In genomic region chr7:159083698-159084068, GRCh38 we compare ENCODE assay signal across 18 cellular contexts.
A peak's percentile ranks its signal among the peaks of the same experiment; 100 is the strongest.
DNase-seq lines count a peak whose midpoint lies in the region; ATAC-seq and TF ChIP-seq lines count a peak whose summit lies in the region.
"Had no signal": no experiment of that assay in that cellular context is flagged by ENCODE, and none has a peak within 500 bp of the region (broad histone marks: within the 10 kb centered on the region; RNA-seq: fewer than 3 reads in every experiment).

No MANE protein-coding gene starts in this region.

- no peak overlapping the region for H3K4me2 ChIP-seq in SK-N-SH
- H3K4me2 ChIP-seq: BLaER1 treated with 17β-estradiol and CSF1 and Interleukin-3, amounts not matched to agents 10 nM and 100 nM had no signal

- H3K4me3 Mint-ChIP-seq in endodermal cell, result no peak overlapping the region
- H3K4me3 Mint-ChIP-seq: CD8-positive, alpha-beta memory T cell had no signal

- TF ChIP-seq RAD21 in SK-N-SH (IDR thresholded peaks at IDR 0.05; ENCODE audit: low read length), result no peak

- TF ChIP-seq EP300 in upper lobe of left lung (IDR thresholded peaks at IDR 0.05) (no peak), SK-N-SH (IDR thresholded peaks at IDR 0.05; ENCODE audit: borderline replicate concordance in 1 of 2, low read depth in 1 of 2, low read length in 1 of 2) (no peak)

- no peak for TF ChIP-seq CTCF in heart left ventricle (IDR thresholded peaks at IDR 0.05)
- TF ChIP-seq CTCF in endodermal cell (conservative IDR thresholded peaks at IDR 0.05), result no peak
- no peak for TF ChIP-seq CTCF in upper lobe of left lung (IDR thresholded peaks at IDR 0.05)
- no peak for TF ChIP-seq CTCF in SK-N-SH (IDR thresholded peaks at IDR 0.05)

- H3K27ac ChIP-seq in heart left ventricle (peak overlapping the region in 10 of 12 donors; percentile 1 to 79 (median 68)), endodermal cell (ENCODE audit: low read depth, low read length) (no peak overlapping the region), upper lobe of left lung (no peak overlapping the region), SK-N-SH (ENCODE audit: low read depth in 2 of 2, low read length in 1 of 2) (no peak overlapping the region)
- H3K27ac ChIP-seq: BLaER1 treated with 17β-estradiol and CSF1 and Interleukin-3, amounts not matched to agents 10 nM and 100 nM had no signal

- H3K79me2 ChIP-seq in SK-N-SH (ENCODE audit: insufficient read depth), result no peaks in the 10 kb centered on the region

- POLR2A ChIA-PET in SK-N-SH (lab: Yijun Ruan, JAX), result no interaction called here

- no peak overlapping the region for H3K27ac Mint-ChIP-seq in endodermal cell

- H3K36me3 Mint-ChIP-seq in endodermal cell (ENCODE audit: low read depth), result peaks cover 2% of the 10 kb centered on the region
- H3K36me3 Mint-ChIP-seq: CD8-positive, alpha-beta memory T cell had no signal

- no peaks in the 10 kb centered on the region for H3K4me1 Mint-ChIP-seq in endodermal cell

- no peaks in the 10 kb centered on the region for H3K27me3 ChIP-seq in heart left ventricle
- no peaks in the 10 kb centered on the region for H3K27me3 ChIP-seq in endodermal cell (ENCODE audit: control insufficient read depth, insufficient read depth, low read length, poor library complexity, severe bottlenecking)
- no peaks in the 10 kb centered on the region for H3K27me3 ChIP-seq in upper lobe of left lung
- no peaks in the 10 kb centered on the region for H3K27me3 ChIP-seq in SK-N-SH (ENCODE audit: insufficient read depth)
- H3K27me3 ChIP-seq: BLaER1 treated with 17β-estradiol and CSF1 and Interleukin-3, amounts not matched to agents 10 nM and 100 nM had no signal

- H4K20me1 ChIP-seq in SK-N-SH (ENCODE audit: insufficient read depth), result no peaks in the 10 kb centered on the region
- H4K20me1 ChIP-seq: BLaER1 treated with 17β-estradiol and CSF1 and Interleukin-3, amounts not matched to agents 10 nM and 100 nM had no signal

- H3K9me2 ChIP-seq in SK-N-SH, result no peaks in the 10 kb centered on the region

- H3K9me3 ChIP-seq in heart left ventricle (no peaks in the 10 kb centered on the region), endodermal cell (ENCODE audit: control insufficient read depth, low read length) (peaks cover 36% of the 10 kb centered on the region), upper lobe of left lung (no peaks in the 10 kb centered on the region), SK-N-SH (no peaks in the 10 kb centered on the region; the same call in 1 of the 2 replicates)
- H3K9me3 ChIP-seq: BLaER1 treated with 17β-estradiol and CSF1 and Interleukin-3, amounts not matched to agents 10 nM and 100 nM had no signal

- H3K36me3 ChIP-seq in heart left ventricle, result peaks cover 0 to 2% (median 0%) of the 10 kb centered on the region in 9 donors
- H3K36me3 ChIP-seq in endodermal cell (ENCODE audit: control insufficient read depth, insufficient read depth, low read length), result no peaks in the 10 kb centered on the region
- no peaks in the 10 kb centered on the region for H3K36me3 ChIP-seq in upper lobe of left lung
- no peaks in the 10 kb centered on the region for H3K36me3 ChIP-seq in SK-N-SH (replicated peaks in 1 of 2; ENCODE audit: control insufficient read depth in 1 of 2, insufficient read depth in 2 of 2, low read length in 1 of 2)
- H3K36me3 ChIP-seq: BLaER1 treated with 17β-estradiol and CSF1 and Interleukin-3, amounts not matched to agents 10 nM and 100 nM had no signal

- TF ChIP-seq POLR2A in heart left ventricle (IDR thresholded peaks at IDR 0.05) (no peak), upper lobe of left lung (IDR thresholded peaks at IDR 0.05) (no peak)

- H3K9ac ChIP-seq in endodermal cell (ENCODE audit: extremely low read depth, low read length, poor library complexity, severe bottlenecking) (no peak overlapping the region), SK-N-SH (no peak overlapping the region)
- H3K9ac ChIP-seq: BLaER1 treated with 17β-estradiol and CSF1 and Interleukin-3, amounts not matched to agents 10 nM and 100 nM had no signal

- WGBS in heart left ventricle, 4 donors, result 69 to 93% (median 79%) methylated on average over 1 to 2 of the region's 2 CpGs
- WGBS in endodermal cell (ENCODE audit: insufficient coverage in 1 of 2, insufficient read length in 1 of 2), 2 experiments, result 82 to 87% methylated on average over 2 of the region's 2 CpGs
- 60 to 89% methylated on average over 2 of the region's 2 CpGs for WGBS in upper lobe of left lung, 2 donors
- 35% methylated on average over 2 of the region's 2 CpGs for WGBS in SK-N-SH (ENCODE audit: low lambda C conversion rate)

- ATAC-seq in heart left ventricle (peak in 2 of 4 donors; percentile 6 to 14), upper lobe of left lung (ENCODE audit: low FRiP score in 2 of 2) (peak; percentile 8 to 58), GM18861 (IDR thresholded peaks at IDR 0.05; ENCODE audit: unreplicated experiment) (no peak)
- ATAC-seq: K562 had no signal

- DNase-seq in heart left ventricle (peak in 1 of 5 donors; percentile 23), cardiac septum (ENCODE audit: low spot score) (no peak), endodermal cell (peak; percentile 33), mesenteric fat pad (ENCODE audit: low spot score) (peak; percentile 43), upper lobe of left lung (peak in 1 of 2 donors; percentile 4), C1 segment of cervical spinal cord (lab: John Stamatoyannopoulos, UW) (no peak), SK-N-SH (no peak)
- DNase-seq: CD8-positive, alpha-beta memory T cell; DMS53; NCI-H1105 treated with DMSO at 0.1 percent for 48 hours; NCI-H1694 treated with DMSO at 0.1 percent for 48 hours; NCI-H510A treated with DMSO at 0.1 percent for 48 hours; NCI-H774; OCI-M1; SHP77 treated with DMSO at 0.1 percent for 48 hours had no signal

- peaks cover 40% of the 10 kb centered on the region for H3K9me3 Mint-ChIP-seq in endodermal cell

- H2AFZ ChIP-seq in SK-N-SH (ENCODE audit: low read depth), result no peak overlapping the region

- H3K4me3 ChIP-seq in heart left ventricle (no peak overlapping the region), endodermal cell (ENCODE audit: low read length) (no peak overlapping the region), upper lobe of left lung (no peak overlapping the region), SK-N-SH (ENCODE audit: low read depth in 2 of 2, low read length in 1 of 2) (no peak overlapping the region)
- H3K4me3 ChIP-seq: BLaER1 treated with 17β-estradiol and CSF1 and Interleukin-3, amounts not matched to agents 10 nM and 100 nM; K562 had no signal

- peaks cover 0 to 37% (median 12%) of the 10 kb centered on the region in 12 donors for H3K4me1 ChIP-seq in heart left ventricle
- no peaks in the 10 kb centered on the region for H3K4me1 ChIP-seq in endodermal cell (ENCODE audit: control insufficient read depth, insufficient read depth, low read length)
- H3K4me1 ChIP-seq in upper lobe of left lung, result no peaks in the 10 kb centered on the region
- H3K4me1 ChIP-seq in SK-N-SH (ENCODE audit: control insufficient read depth in 1 of 2, insufficient read depth in 2 of 2, low read depth in 1 of 2, low read length in 1 of 2), result peaks cover 0 to 13% of the 10 kb centered on the region in 2 experiments; a peak in 1 of 4 replicates

- no peaks in the 10 kb centered on the region for H3F3A ChIP-seq in SK-N-SH (replicated peaks; ENCODE audit: insufficient read depth)

- CTCF ChIA-PET in SK-N-SH (lab: Yijun Ruan, JAX), result no interaction called here

- H3K27me3 Mint-ChIP-seq in endodermal cell (ENCODE audit: insufficient read depth), result peaks cover 2% of the 10 kb centered on the region

- intact Hi-C loops in heart left ventricle (cut with DNase I), result no loop called here
- intact Hi-C loops in cardiac septum (cut with DNase I), result no loop called here

TF ChIP-seq in SK-N-SH, 30 proteins besides CTCF, POLR2A, EP300 and RAD21:
- TF ChIP-seq MAX (IDR thresholded peaks at IDR 0.05; ENCODE audit: low read depth) (no peak), TEAD4 (IDR thresholded peaks at IDR 0.05; ENCODE audit: borderline replicate concordance, insufficient read depth) (no peak)

Comparison
In these comparisons a context has a peak if more than half of its experiments do, and no peak if none do; other contexts are left out.
1. DNase-seq: peak in endodermal cell (single experiment) and mesenteric fat pad (single experiment); none in cardiac septum (single experiment), C1 segment of cervical spinal cord (0 of 14) and SK-N-SH (single experiment).
2. H3K27ac ChIP-seq: peak in heart left ventricle (10 of 12); none in endodermal cell (single experiment), upper lobe of left lung (0 of 4) and SK-N-SH (0 of 2).